15 cellular contexts compared by ENCODE assay signal in the genomic region with DNA sequence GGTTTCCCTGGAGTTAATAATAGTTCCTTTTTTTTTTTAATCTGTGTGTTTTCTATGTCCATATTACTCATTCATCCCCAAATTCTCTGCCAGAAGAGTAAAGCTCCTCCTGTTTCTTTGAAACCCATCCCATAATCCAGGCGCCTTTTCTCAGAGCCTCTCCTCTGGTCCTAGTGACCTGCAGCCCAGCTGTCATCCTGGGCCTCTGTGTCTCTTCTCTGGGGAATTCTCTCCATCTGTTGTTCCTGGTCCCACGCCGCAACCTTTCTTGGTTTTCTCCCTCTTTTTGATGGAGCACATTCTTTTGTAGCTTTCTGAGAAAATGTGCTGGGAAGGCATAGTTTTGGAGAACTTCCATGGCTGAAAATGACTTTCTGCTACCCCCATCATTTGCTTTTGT. TPM values are rescaled to one million over a fixed set of nuclear protein-coding genes. Genes with fewer than 3 reads are reported as not detected.
DNase-seq lines count a peak whose midpoint lies in the region; ATAC-seq and TF ChIP-seq lines count a peak whose summit lies in the region.
"Had no signal": no experiment of that assay in that cellular context is flagged by ENCODE, and none has a peak within 500 bp of the region (broad histone marks: within the 10 kb centered on the region; RNA-seq: fewer than 3 reads in every experiment).

No MANE protein-coding gene starts in this region.

- no peak for TF ChIP-seq CTCF in endothelial cell (IDR thresholded peaks at IDR 0.05; ENCODE audit: unreplicated experiment)

- CTCF ChIA-PET in T-cell (lab: Charles Lee) = no interaction called here

- POLR2A ChIA-PET in T-cell (lab: Charles Lee) = interaction anchor here in 1 of 2 donors (0.7 kb wide), 1 partner anchor 12 kb away, joined by 3 read pairs; no protein-coding TSS in a partner anchor

- peak; percentile 23 for DNase-seq in Right ventricle myocardium inferior (ENCODE audit: missing footprints)
- no peak for DNase-seq in left cardiac atrium
- peak; percentile 42 for DNase-seq in NCI-H524 treated with DMSO at 0.1 percent for 48 hours (lab: John Stamatoyannopoulos, UW)
- no peak for DNase-seq in endothelial cell (ENCODE audit: low spot score)
- DNase-seq in NCI-H510A (lab: John Stamatoyannopoulos, UW) = no peak
- DNase-seq in T-cell = no peak
- DNase-seq: 8988T; AML-193; CD4-positive, CD25-positive, alpha-beta regulatory T cell; DMS79 treated with DMSO at 0.1 percent for 48 hours; EL had no signal

- H3K27ac Mint-ChIP-seq in endothelial cell (ENCODE audit: unreplicated experiment) (no peak overlapping the region), T-cell (no peak overlapping the region)
- H3K27ac Mint-ChIP-seq: IgD-negative memory B cell had no signal

- H3K4me1 Mint-ChIP-seq in endothelial cell (ENCODE audit: unreplicated experiment) (no peaks in the 10 kb centered on the region), T-cell (peaks cover 0 to 2% (median 0%) of the 10 kb centered on the region in 3 donors)

- H3K27me3 Mint-ChIP-seq in endothelial cell (ENCODE audit: unreplicated experiment) = peaks cover 12% of the 10 kb centered on the region
- H3K27me3 Mint-ChIP-seq in T-cell = no peaks in the 10 kb centered on the region
- H3K27me3 Mint-ChIP-seq: CD4-positive, CD25-positive, alpha-beta regulatory T cell; IgD-negative memory B cell had no signal

- H3K9me3 Mint-ChIP-seq in endothelial cell (ENCODE audit: unreplicated experiment) = no peaks in the 10 kb centered on the region
- no peaks in the 10 kb centered on the region for H3K9me3 Mint-ChIP-seq in T-cell
- H3K9me3 Mint-ChIP-seq: CD4-positive, CD25-positive, alpha-beta regulatory T cell; IgD-negative memory B cell had no signal

- H3K36me3 Mint-ChIP-seq in endothelial cell (ENCODE audit: low read depth, unreplicated experiment) (peaks cover 25% of the 10 kb centered on the region), T-cell (peaks cover 26% of the 10 kb centered on the region)

- ATAC-seq in Right ventricle myocardium inferior (no peak), left cardiac atrium (no peak), T-cell (replicated peaks in 1 of 4) (no peak), GM21825 (IDR thresholded peaks at IDR 0.05; ENCODE audit: unreplicated experiment) (no peak)

- H3K4me3 Mint-ChIP-seq in endothelial cell (ENCODE audit: unreplicated experiment) (peak overlapping the region; percentile 5), T-cell (no peak overlapping the region)
- H3K4me3 Mint-ChIP-seq: CD4-positive, CD25-positive, alpha-beta regulatory T cell had no signal

- intact Hi-C loops in Right ventricle myocardium inferior (cut with DNase I) = no loop called here
- intact Hi-C loops in left cardiac atrium (cut with DNase I) = no loop called here

RNA-seq across cellular contexts. Expression of a gene that starts 10.2 kb away (rescaled TPM):
- total RNA-seq in Right ventricle myocardium inferior = 8.5 TPM
- 10 to 100 TPM; 11.2 to 11.7 TPM for total RNA-seq in left cardiac atrium
- 29.2 TPM for total RNA-seq in endothelial cell (ENCODE audit: unreplicated experiment)
- total RNA-seq in T-cell = 10 to 100 TPM; 23.0 to 28.0 (median 25.5) TPM

RNA-seq across cellular contexts. Expression of a gene that starts 51.2 kb away (rescaled TPM):
- total RNA-seq in Right ventricle myocardium inferior = not detected
- not detected for total RNA-seq in left cardiac atrium
- 1.8 TPM for total RNA-seq in endothelial cell (ENCODE audit: unreplicated experiment)
- not detected for total RNA-seq in T-cell
- total RNA-seq: CD4-positive, CD25-positive, alpha-beta regulatory T cell; H1; HT1080 had no signal

RNA-seq across cellular contexts. Expression of a gene that starts 56.5 kb away (rescaled TPM):
- 55.3 TPM for total RNA-seq in Right ventricle myocardium inferior
- 10 to 100 TPM; 37.1 to 55.4 TPM for total RNA-seq in left cardiac atrium
- 15.4 TPM for total RNA-seq in endothelial cell (ENCODE audit: unreplicated experiment)
- 1 to 10 TPM in 4 of 5 donors, under 1 TPM in 1; 0.78 to 4.1 (median 2.7) TPM for total RNA-seq in T-cell

Comparison
In these comparisons a context has a peak if more than half of its experiments do, and no peak if none do; other contexts are left out.
1. DNase-seq: peak in Right ventricle myocardium inferior (single experiment) and NCI-H524 treated with DMSO at 0.1 percent for 48 hours (single experiment); none in left cardiac atrium (single experiment), endothelial cell (single experiment), NCI-H510A (single experiment) and T-cell (0 of 34).